Comparison of ENCODE assay signal across 7 cellular contexts in genomic region chr17:81553018-81553615, GRCh38. TPM values are rescaled to one million over a fixed set of nuclear protein-coding genes. Genes with fewer than 3 reads are reported as not detected.
DNase-seq lines count a peak whose midpoint lies in the region; ATAC-seq and TF ChIP-seq lines count a peak whose summit lies in the region.

No MANE protein-coding gene starts in this region.

- H3K4me3 ChIP-seq in kidney epithelial cell (ENCODE audit: low read depth, low read length) = peak overlapping the region; percentile 64

- in situ Hi-C loops in GM13977 (cut with MboI; ENCODE audit: low pct_unique_long_range_greater_than_20kb, low sequenced_read_pairs, unreplicated experiment) = no loop called here

- TF ChIP-seq CTCF in GM13977 (IDR thresholded peaks at IDR 0.05; ENCODE audit: extremely low read depth, insufficient read depth, missing control alignments) (peak; percentile 34), WTC11 (IDR thresholded peaks at IDR 0.05) (no peak), kidney epithelial cell (IDR thresholded peaks at IDR 0.05; ENCODE audit: insufficient read depth, low read length, poor library complexity, severe bottlenecking) (peak; percentile 24)

- peak overlapping the region; percentile 85 for H3K4me3 Mint-ChIP-seq in WTC11

- no peaks in the 10 kb centered on the region for H3K27me3 ChIP-seq in kidney epithelial cell (ENCODE audit: control insufficient read depth, insufficient read depth, low read length)

- H3K27ac ChIP-seq in caudate nucleus (ENCODE audit: low read depth, low read length) = no peak overlapping the region

- peak; percentile 34 for ATAC-seq in HG03045 (IDR thresholded peaks at IDR 0.05; ENCODE audit: unreplicated experiment)
- peak; percentile 75 for ATAC-seq in WTC11

- H3K36me3 ChIP-seq in kidney epithelial cell (ENCODE audit: control insufficient read depth, insufficient read depth, low read length) = no peaks in the 10 kb centered on the region

- POLR2A ChIA-PET in WTC11 (lab: Charles Lee) = interaction anchor here (1.2 to 1.3 kb wide), 3 partner anchors 16 to 40 kb away, joined by 3 to 4 read pairs (median 4); partner anchors contain the start of gene ACTG1

- no peaks in the 10 kb centered on the region for H3K27me3 Mint-ChIP-seq in WTC11 (ENCODE audit: low read depth)

- peaks cover 16% of the 10 kb centered on the region for H3K36me3 Mint-ChIP-seq in WTC11

- CTCF ChIA-PET in WTC11 (lab: Charles Lee) = interaction anchor here (0.8 to 2.2 kb wide), 9 partner anchors 15 to 300 kb away, joined by 3 to 14 read pairs (median 4); partner anchors contain the start of gene ACTG1

- DNase-seq in GM13977 (ENCODE audit: low spot score) (peak; percentile 93), NCI-H2227 (lab: John Stamatoyannopoulos, UW; ENCODE audit: unreplicated experiment) (peak; percentile 90), WTC11 (ENCODE audit: low spot score) (peak; percentile 76), caudate nucleus (lab: John Stamatoyannopoulos, UW) (peak in 38 of 61 donors; percentile 10 to 72 (median 46)), kidney epithelial cell (ENCODE audit: low read depth) (peak; percentile 56)
- peak; percentile 65 to 67 for DNase-seq in stimulated activated CD4-positive, alpha-beta T cell treated with anti-CD3 and anti-CD28 coated beads, Interleukin-1b, Interleukin-23, amount 100 ng/mL, for 4 hours (ENCODE audit: low read depth in 2 of 2)

- H3K9me3 Mint-ChIP-seq in WTC11 = no peaks in the 10 kb centered on the region

- H3K4me1 Mint-ChIP-seq in WTC11 = peaks cover 20% of the 10 kb centered on the region

- peak overlapping the region; percentile 92 for H3K27ac Mint-ChIP-seq in WTC11

TF ChIP-seq in WTC11, 78 proteins besides CTCF, POLR2A, EP300 and RAD21:
- TF ChIP-seq ARID4B (CRISPR knock-in tag; IDR thresholded peaks at IDR 0.05; ENCODE audit: borderline replicate concordance) (no peak; the same call in 1 of the 2 replicates), E2F4 (CRISPR knock-in tag; IDR thresholded peaks at IDR 0.05; ENCODE audit: borderline replicate concordance, low read depth) (no peak), NFE2L1 (CRISPR knock-in tag; IDR thresholded peaks at IDR 0.05) (peak; percentile 58; the same call in 1 of the 2 replicates), MYBL2 (CRISPR knock-in tag; IDR thresholded peaks at IDR 0.05) (peak; percentile 29; the same call in 1 of the 2 replicates), KAT7 (CRISPR knock-in tag; IDR thresholded peaks at IDR 0.05; ENCODE audit: borderline replicate concordance) (no peak), FOXP4 (CRISPR knock-in tag; IDR thresholded peaks at IDR 0.05) (no peak), MAX (CRISPR knock-in tag; IDR thresholded peaks at IDR 0.05) (peak; percentile 66; the same call in 1 of the 2 replicates), SMAD3 (CRISPR knock-in tag; IDR thresholded peaks at IDR 0.05; ENCODE audit: borderline replicate concordance) (no peak), ELF4 (CRISPR knock-in tag; IDR thresholded peaks at IDR 0.05; ENCODE audit: low read depth) (no peak), SP1 (CRISPR knock-in tag; conservative IDR thresholded peaks at IDR 0.05) (peak; percentile 70; the same call in 1 of the 2 replicates), FOXJ3 (CRISPR knock-in tag; IDR thresholded peaks at IDR 0.05; ENCODE audit: borderline replicate concordance) (no peak), JUN (CRISPR knock-in tag; IDR thresholded peaks at IDR 0.05) (no peak), IRF1 (CRISPR knock-in tag; IDR thresholded peaks at IDR 0.05) (no peak), ZNF416 (CRISPR knock-in tag; IDR thresholded peaks at IDR 0.05) (no peak), TEAD4 (CRISPR knock-in tag; IDR thresholded peaks at IDR 0.05) (0 out of 2 replicates have a peak, but pooled peaks have one; percentile 8)

RNA-seq across cellular contexts. Expression of gene FAAP100, which starts 1.0 kb away (rescaled TPM):
- total RNA-seq in WTC11 (2021) = 44.7 to 54.7 TPM (median 47.8 TPM) in 3 replicates
- total RNA-seq in kidney epithelial cell = 41.4 and 49.1 TPM in 2 replicates

RNA-seq across cellular contexts. Expression of gene FSCN2, which starts 24.9 kb away (rescaled TPM):
- total RNA-seq in WTC11 (2021) (0.31 to 0.89 TPM (median 0.46 TPM) in 3 replicates), kidney epithelial cell (0.29 and 0.41 TPM in 2 replicates)

RNA-seq across cellular contexts. Expression of gene ACTG1, which starts 40.5 kb away (rescaled TPM):
- total RNA-seq in WTC11 (2021) (3,338 to 3,455 TPM (median 3,348 TPM) in 3 replicates), kidney epithelial cell (8,883 and 9,424 TPM in 2 replicates)
